ENCODE assay signal across 1 cellular context in genomic region chr6:37314803-37315515, GRCh38.
TF ChIP-seq lines count a peak whose summit lies in the region.

No MANE protein-coding gene starts in this region.

TF ChIP-seq in K562, 482 proteins besides CTCF, POLR2A, EP300 and RAD21 (continued from another document and continues in another):
- peak; percentile 97 for TF ChIP-seq CHAMP1 (IDR thresholded peaks at IDR 0.05)
- no peak for TF ChIP-seq PRPF4 (IDR thresholded peaks at IDR 0.05; ENCODE audit: insufficient read depth, low read depth, low read length, poor library complexity, severe bottlenecking)
- peak; percentile 86; the same call in 1 of the 2 replicates for TF ChIP-seq ZC3H8 (IDR thresholded peaks at IDR 0.05)
- TF ChIP-seq AFF4 (CRISPR knock-in tag; IDR thresholded peaks at IDR 0.05): peak; percentile 75; the same call in 1 of the 2 replicates
- TF ChIP-seq RBM22 (IDR thresholded peaks at IDR 0.05; ENCODE audit: low read depth, low read length, poor library complexity, severe bottlenecking): no peak
- 0 out of 2 replicates have a peak, but pooled peaks have one; percentile 3 for TF ChIP-seq ZNF212 (CRISPR knock-in tag; IDR thresholded peaks at IDR 0.05)
- peak; percentile 23 for TF ChIP-seq RBM39 (optimal IDR thresholded peaks at IDR 0.05; ENCODE audit: low read depth, low read length)
- no peak for TF ChIP-seq SMAD2 (IDR thresholded peaks at IDR 0.05; ENCODE audit: low read depth, low read length)
- no peak for TF ChIP-seq ZNF445 (CRISPR knock-in tag; IDR thresholded peaks at IDR 0.05; ENCODE audit: low read depth)
- peak; percentile 87 for TF ChIP-seq BRD9 (IDR thresholded peaks at IDR 0.05; ENCODE audit: low read depth, partially characterized antibody)
- no peak for TF ChIP-seq POLR3A (IDR thresholded peaks at IDR 0.05; ENCODE audit: borderline replicate concordance, extremely low read depth, insufficient read depth, insufficient read length)
- no peak for TF ChIP-seq THRA (IDR thresholded peaks at IDR 0.05)
- TF ChIP-seq TAF1 (IDR thresholded peaks at IDR 0.05; ENCODE audit: control insufficient read depth, extremely low read depth, insufficient read depth, low read length, severe bottlenecking): peak; percentile 53
- TF ChIP-seq ZC3H11A (IDR thresholded peaks at IDR 0.05; ENCODE audit: low read depth, low read length): peak; percentile 92
- no peak for TF ChIP-seq U2AF2 (optimal IDR thresholded peaks at IDR 0.05; ENCODE audit: low read depth, low read length)
- no peak for TF ChIP-seq ZNF407 (IDR thresholded peaks at IDR 0.05; ENCODE audit: low read depth)
- 0 out of 2 replicates have a peak, but pooled peaks have one; percentile 56 for TF ChIP-seq MEF2A (IDR thresholded peaks at IDR 0.05; ENCODE audit: control insufficient read depth, low read depth, low read length)
- peak; percentile 95 for TF ChIP-seq FOXM1 (IDR thresholded peaks at IDR 0.05; ENCODE audit: low read depth)
- TF ChIP-seq FOXM1 (CRISPR knock-in tag; IDR thresholded peaks at IDR 0.05; ENCODE audit: low read depth): no peak
- TF ChIP-seq ZNF395 (CRISPR knock-in tag; IDR thresholded peaks at IDR 0.05): peak; percentile 81; the same call in 1 of the 2 replicates
- TF ChIP-seq ZNF561 (CRISPR knock-in tag; conservative IDR thresholded peaks at IDR 0.05): no peak
- TF ChIP-seq ZNF589 (CRISPR knock-in tag; IDR thresholded peaks at IDR 0.05; ENCODE audit: low read depth): peak; percentile 98
- TF ChIP-seq MIER1 (IDR thresholded peaks at IDR 0.05; ENCODE audit: low read depth): no peak
- TF ChIP-seq THRAP3 (IDR thresholded peaks at IDR 0.05; ENCODE audit: borderline replicate concordance): no peak
- peak; percentile 20; the same call in 1 of the 2 replicates for TF ChIP-seq ZBTB9 (CRISPR knock-in tag; IDR thresholded peaks at IDR 0.05)
- TF ChIP-seq MBD2 (IDR thresholded peaks at IDR 0.05; ENCODE audit: borderline replicate concordance, low read depth): peak; percentile 59
- no peak for TF ChIP-seq MCM7 (IDR thresholded peaks at IDR 0.05)
- peak; percentile 98 for TF ChIP-seq CXXC5 (CRISPR knock-in tag; IDR thresholded peaks at IDR 0.05)
- TF ChIP-seq HNRNPH1 (optimal IDR thresholded peaks at IDR 0.05; ENCODE audit: low read depth, low read length): no peak
- TF ChIP-seq SAP30 (IDR thresholded peaks at IDR 0.05; ENCODE audit: borderline replicate concordance, insufficient read depth, low read depth, low read length, poor library complexity, severe bottlenecking): peak; percentile 77
- TF ChIP-seq ZNF277 (CRISPR knock-in tag; IDR thresholded peaks at IDR 0.05; ENCODE audit: borderline replicate concordance): no peak
- TF ChIP-seq NUFIP1 (IDR thresholded peaks at IDR 0.05; ENCODE audit: partially characterized antibody): peak; percentile 46
- TF ChIP-seq ZNF174 (CRISPR knock-in tag; IDR thresholded peaks at IDR 0.05): no peak
- peak in 1 of 2 experiments; percentile 94; a peak in 2 of 4 replicates for TF ChIP-seq NONO (IDR thresholded peaks at IDR 0.05; ENCODE audit: low read depth in 2 of 2, low read length in 1 of 2)
- TF ChIP-seq ZNF124 (CRISPR knock-in tag; IDR thresholded peaks at IDR 0.05): no peak
- TF ChIP-seq TOE1 (IDR thresholded peaks at IDR 0.05; ENCODE audit: borderline replicate concordance): peak; percentile 94
- TF ChIP-seq TOE1 (CRISPR knock-in tag; IDR thresholded peaks at IDR 0.05; ENCODE audit: borderline replicate concordance, low read depth): no peak
- TF ChIP-seq DACH1 (IDR thresholded peaks at IDR 0.05; ENCODE audit: partially characterized antibody): peak; percentile 99
- TF ChIP-seq ASH1L (IDR thresholded peaks at IDR 0.05; ENCODE audit: borderline replicate concordance, low read depth, partially characterized antibody): no peak
- no peak for TF ChIP-seq ZBTB1 (CRISPR knock-in tag; IDR thresholded peaks at IDR 0.05; ENCODE audit: borderline replicate concordance, low read depth)
- peak; percentile 79 for TF ChIP-seq MTA3 (IDR thresholded peaks at IDR 0.05; ENCODE audit: borderline replicate concordance)
- no peak for TF ChIP-seq ZBTB8A (IDR thresholded peaks at IDR 0.05; ENCODE audit: partially characterized antibody)
- no peak for TF ChIP-seq HIVEP1 (CRISPR knock-in tag; IDR thresholded peaks at IDR 0.05)
- TF ChIP-seq GATAD2A (IDR thresholded peaks at IDR 0.05): peak; percentile 95
- TF ChIP-seq SRSF9 (IDR thresholded peaks at IDR 0.05; ENCODE audit: borderline replicate concordance, low read depth, low read length): no peak
- TF ChIP-seq NR1H2 (CRISPR knock-in tag; IDR thresholded peaks at IDR 0.05): no peak
- no peak for TF ChIP-seq TFAM (CRISPR knock-in tag; conservative IDR thresholded peaks at IDR 0.05)
